ENCODE assay signal across 17 cellular contexts in genomic region chr21:29316029-29316742, GRCh38.
"Had no signal": no experiment of that assay in that cellular context is flagged by ENCODE, and none has a peak within 500 bp of the region (broad histone marks: within the 10 kb centered on the region; RNA-seq: fewer than 3 reads in every experiment).

No MANE protein-coding gene starts in this region.

- H3K27me3 ChIP-seq: neural progenitor cell, pancreas, thyroid gland had no signal

- H3K36me3 ChIP-seq: neural progenitor cell, pancreas, thyroid gland had no signal

- ATAC-seq: activated naive CD8-positive, alpha-beta T cell treated with anti-CD3 and anti-CD28 coated beads, Interleukin-2, amount 50 U/mL, for 24 hours; activated T-helper 17 cell treated with anti-CD3 and anti-CD28 coated beads, Interleukin-2, amount 50 U/mL, for 72 hours; effector memory CD8-positive, alpha-beta T cell; stimulated activated memory B cell treated with anti-CD40 and anti-IgM and Interleukin-4, amounts not matched to agents 10 μg/mL and 1 μg/mL and 100 μg/mL, for 72 hours had no signal

- H3K4me3 ChIP-seq: neural progenitor cell, pancreas, thyroid gland had no signal

- H2AFZ ChIP-seq: neural progenitor cell had no signal

- H3K27me3 Mint-ChIP-seq: activated CD4-positive, alpha-beta T cell treated with anti-CD3 and anti-CD28 coated beads, Interleukin-2, amount 10 ng/mL, durations not matched to agents 24 days and 14 days; activated naive CD8-positive, alpha-beta T cell treated with anti-CD3 and anti-CD28 coated beads, Interleukin-2, amount 50 U/mL, for 24 hours; activated T-helper 17 cell treated with anti-CD3 and anti-CD28 coated beads, Interleukin-2, amount 50 U/mL, for 72 hours; effector memory CD8-positive, alpha-beta T cell; stimulated activated memory B cell treated with anti-CD40 and anti-IgM and Interleukin-4, amounts not matched to agents 10 μg/mL and 1 μg/mL and 100 μg/mL, for 72 hours had no signal

- H3K4me2 ChIP-seq: neural progenitor cell had no signal

- H3K9me3 Mint-ChIP-seq: activated T-helper 17 cell treated with anti-CD3 and anti-CD28 coated beads, Interleukin-2, amount 50 U/mL, for 72 hours had no signal

- H3K27ac ChIP-seq: epithelial cell of prostate, neural progenitor cell, pancreas, thyroid gland had no signal

- H3K9me3 ChIP-seq: pancreas, thyroid gland had no signal

- H3K27ac Mint-ChIP-seq: activated CD4-positive, alpha-beta T cell treated with anti-CD3 and anti-CD28 coated beads, Interleukin-2, amount 10 ng/mL, durations not matched to agents 24 days and 14 days; activated naive CD4-positive, alpha-beta T cell treated with anti-CD3 and anti-CD28 coated beads for 36 hours; activated T-helper 17 cell treated with anti-CD3 and anti-CD28 coated beads, Interleukin-2, amount 50 U/mL, for 72 hours; neural progenitor cell; T-helper 1 cell treated with Interleukin-12 subunit alpha and Interleukin-12 subunit beta and Interleukin-4 antibody, amounts not matched to agents 30 μg/mL and 1 μg/mL, for 36 hours had no signal

- DNase-seq: activated CD4-positive, alpha-beta T cell treated with anti-CD3 and anti-CD28 coated beads, Interleukin-2, amount 10 ng/mL, durations not matched to agents 24 days and 14 days; activated CD4-positive, CD25-positive, alpha-beta regulatory T cell; activated CD8-positive, alpha-beta memory T cell treated with anti-CD3 and anti-CD28 coated beads for 24 hours; activated naive CD4-positive, alpha-beta T cell treated with anti-CD3 and anti-CD28 coated beads for 36 hours; activated naive CD8-positive, alpha-beta T cell treated with anti-CD3 and anti-CD28 coated beads, Interleukin-2, amount 50 U/mL, for 24 hours; activated T-cell treated with anti-CD3 and anti-CD28 coated beads for 4 hours; aorta; cerebellar nuclear complex; effector memory CD8-positive, alpha-beta T cell; pancreas; stimulated activated CD4-positive, alpha-beta T cell treated with anti-CD3 and anti-CD28 coated beads, Interleukin-2, amount 100 ng/mL, for 48 hours had no signal

- H3K4me3 Mint-ChIP-seq: activated CD4-positive, alpha-beta T cell treated with anti-CD3 and anti-CD28 coated beads, Interleukin-2, amount 10 ng/mL, durations not matched to agents 24 days and 14 days; activated naive CD4-positive, alpha-beta T cell treated with anti-CD3 and anti-CD28 coated beads for 36 hours; activated naive CD8-positive, alpha-beta T cell treated with anti-CD3 and anti-CD28 coated beads, Interleukin-2, amount 50 U/mL, for 24 hours; activated T-helper 17 cell treated with anti-CD3 and anti-CD28 coated beads, Interleukin-2, amount 50 U/mL, for 72 hours; effector memory CD8-positive, alpha-beta T cell; neural progenitor cell; stimulated activated memory B cell treated with anti-CD40 and anti-IgM and Interleukin-4, amounts not matched to agents 10 μg/mL and 1 μg/mL and 100 μg/mL, for 72 hours; T-helper 1 cell treated with Interleukin-12 subunit alpha and Interleukin-12 subunit beta and Interleukin-4 antibody, amounts not matched to agents 30 μg/mL and 1 μg/mL, for 36 hours had no signal

- H3K4me1 Mint-ChIP-seq: neural progenitor cell had no signal
